Comparison of ENCODE assay signal across 1 cellular context in genomic region chr5:126676195-126676624, GRCh38.
TF ChIP-seq lines count a peak whose summit lies in the region.

No MANE protein-coding gene starts in this region.

TF ChIP-seq in K562, 482 proteins besides CTCF, POLR2A, EP300 and RAD21 (continued from another document and continues in another):
- TF ChIP-seq STAG1 (CRISPR knock-in tag; IDR thresholded peaks at IDR 0.05; ENCODE audit: borderline replicate concordance) = peak; percentile 27; the same call in 1 of the 2 replicates
- TF ChIP-seq ZFP1 (CRISPR knock-in tag; IDR thresholded peaks at IDR 0.05) = no peak
- 0 out of 2 replicates have a peak, but pooled peaks have one; percentile 32 for TF ChIP-seq ZNF384 (IDR thresholded peaks at IDR 0.05; ENCODE audit: low read depth, low read length)
- peak; percentile 68 for TF ChIP-seq EP400 (IDR thresholded peaks at IDR 0.05)
- no peak for TF ChIP-seq THAP12 (CRISPR knock-in tag; IDR thresholded peaks at IDR 0.05)
- TF ChIP-seq ZNF609 (CRISPR knock-in tag; IDR thresholded peaks at IDR 0.05; ENCODE audit: borderline replicate concordance) = no peak
- TF ChIP-seq NRF1 (conservative IDR thresholded peaks at IDR 0.05 in 1 of 2, IDR thresholded peaks at IDR 0.05 in 1 of 2) = 0 out of 4 replicates have a peak, but pooled peaks of 1 of the 2 experiments have one; percentile 6
- no peak for TF ChIP-seq KDM5B (IDR thresholded peaks at IDR 0.05; ENCODE audit: insufficient replicate concordance, low read depth, low read length)
- peak; percentile 86 for TF ChIP-seq L3MBTL2 (IDR thresholded peaks at IDR 0.05)
- TF ChIP-seq HDAC1 (IDR thresholded peaks at IDR 0.05) = peak in 1 of 2 experiments; percentile 9; a peak in 1 of 4 replicates
- 0 out of 2 replicates have a peak, but pooled peaks have one; percentile 22 for TF ChIP-seq TEAD4 (IDR thresholded peaks at IDR 0.05; ENCODE audit: low read length)
- TF ChIP-seq TEAD4 (CRISPR knock-in tag; IDR thresholded peaks at IDR 0.05; ENCODE audit: borderline replicate concordance) = no peak
- no peak for TF ChIP-seq ZNF436 (CRISPR knock-in tag; IDR thresholded peaks at IDR 0.05)
- TF ChIP-seq XRCC3 (IDR thresholded peaks at IDR 0.05) = no peak
- no peak for TF ChIP-seq MCM3 (IDR thresholded peaks at IDR 0.05)
- no peak for TF ChIP-seq ELF4 (CRISPR knock-in tag; IDR thresholded peaks at IDR 0.05)
- peak in 1 of 2 experiments; percentile 58; a peak in 1 of 4 replicates for TF ChIP-seq RCOR1 (IDR thresholded peaks at IDR 0.05; ENCODE audit: borderline replicate concordance in 1 of 2, low read depth in 2 of 2, low read length in 2 of 2)
- TF ChIP-seq SMC3 (conservative IDR thresholded peaks at IDR 0.05; ENCODE audit: insufficient read depth, low read depth, low read length) = peak; percentile 93
- TF ChIP-seq OTX1 (CRISPR knock-in tag; IDR thresholded peaks at IDR 0.05) = no peak
- TF ChIP-seq ARID3A (IDR thresholded peaks at IDR 0.05; ENCODE audit: borderline replicate concordance, low read depth, low read length) = 0 out of 2 replicates have a peak, but pooled peaks have one; percentile 36
- TF ChIP-seq ATF3 (IDR thresholded peaks at IDR 0.05) = peak; percentile 100
- peak; percentile 100 for TF ChIP-seq ATF3 (CRISPR knock-in tag; conservative IDR thresholded peaks at IDR 0.05)
- peak; percentile 69; the same call in 1 of the 2 replicates for TF ChIP-seq CTBP1 (IDR thresholded peaks at IDR 0.05; ENCODE audit: borderline replicate concordance)
- peak; percentile 73 for TF ChIP-seq CC2D1A (IDR thresholded peaks at IDR 0.05)
- peak; percentile 40; the same call in 1 of the 2 replicates for TF ChIP-seq ZNF24 (IDR thresholded peaks at IDR 0.05)
- TF ChIP-seq SMARCA4 (IDR thresholded peaks at IDR 0.05) = peak; percentile 42; the same call in 1 of the 2 replicates
- no peak for TF ChIP-seq PPARD (CRISPR knock-in tag; IDR thresholded peaks at IDR 0.05)
- TF ChIP-seq MAZ (CRISPR knock-in tag; conservative IDR thresholded peaks at IDR 0.05 in 1 of 2, IDR thresholded peaks at IDR 0.05 in 1 of 2) = peak in 1 of 2 experiments; percentile 54; a peak in 2 of 4 replicates
- no peak for TF ChIP-seq TAF1 (IDR thresholded peaks at IDR 0.05; ENCODE audit: control insufficient read depth, extremely low read depth, insufficient read depth, low read length, severe bottlenecking)
- peak; percentile 69 for TF ChIP-seq DPF2 (IDR thresholded peaks at IDR 0.05)
- no peak for TF ChIP-seq ZNF407 (IDR thresholded peaks at IDR 0.05; ENCODE audit: low read depth)
- TF ChIP-seq TRIM25 (IDR thresholded peaks at IDR 0.05; ENCODE audit: borderline replicate concordance) = no peak
- 0 out of 2 replicates have a peak, but pooled peaks have one; percentile 37 for TF ChIP-seq CREM (IDR thresholded peaks at IDR 0.05; ENCODE audit: low read depth)
- TF ChIP-seq TOE1 (IDR thresholded peaks at IDR 0.05; ENCODE audit: borderline replicate concordance) = peak; percentile 66; the same call in 1 of the 2 replicates
- no peak for TF ChIP-seq TOE1 (CRISPR knock-in tag; IDR thresholded peaks at IDR 0.05; ENCODE audit: borderline replicate concordance, low read depth)
- no peak for TF ChIP-seq RAD51 (IDR thresholded peaks at IDR 0.05; ENCODE audit: borderline replicate concordance, low read depth)
- peak; percentile 94 for TF ChIP-seq ATF4 (CRISPR knock-in tag; IDR thresholded peaks at IDR 0.05)
- no peak for TF ChIP-seq BRD4 (IDR thresholded peaks at IDR 0.05)
- TF ChIP-seq ZNF143 (CRISPR knock-in tag; IDR thresholded peaks at IDR 0.05) = no peak
- no peak for TF ChIP-seq EGR1 (conservative IDR thresholded peaks at IDR 0.05)
- no peak for TF ChIP-seq POLR2H (tag; IDR thresholded peaks at IDR 0.05; ENCODE audit: low read depth)
- no peak for TF ChIP-seq FOS (IDR thresholded peaks at IDR 0.05; ENCODE audit: extremely low read depth, insufficient read length)
